In the genomic region with DNA sequence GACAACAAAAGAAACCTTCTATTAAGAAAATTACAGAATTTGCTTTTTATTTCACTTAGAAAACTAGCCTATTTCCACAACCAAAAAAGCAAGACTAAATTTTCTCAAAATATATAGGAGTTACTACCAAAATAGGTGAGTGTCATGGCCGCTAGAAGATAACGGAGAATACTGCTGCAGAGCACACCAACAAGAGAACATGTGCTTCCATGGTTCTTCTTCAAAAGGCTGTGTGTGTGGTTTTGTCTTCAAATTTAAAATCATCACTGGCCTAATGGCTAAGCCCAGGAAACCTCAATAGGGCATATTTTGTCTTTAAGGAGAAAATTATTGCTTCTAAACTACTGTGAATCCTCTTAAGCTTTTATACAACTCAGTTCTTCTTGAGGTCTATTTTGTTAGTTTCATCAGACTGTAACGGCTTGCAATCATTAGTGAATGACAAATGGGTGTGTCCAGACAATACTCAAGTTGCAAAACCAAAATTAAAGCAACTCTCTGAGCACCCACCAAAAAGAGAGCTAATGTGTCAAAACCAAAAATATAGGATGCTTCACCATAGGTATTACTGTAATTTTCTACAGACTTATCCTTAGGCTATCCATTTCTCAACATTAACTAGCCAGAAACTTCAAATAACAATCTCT, we compare ENCODE assay signal across 1 cellular context.
TF ChIP-seq lines count a peak whose summit lies in the region.

No MANE protein-coding gene starts in this region.

TF ChIP-seq in K562, 482 proteins besides CTCF, POLR2A, EP300 and RAD21:
- TF ChIP-seq MIER1 (IDR thresholded peaks at IDR 0.05; ENCODE audit: low read depth) (no peak), RBFOX2 (IDR thresholded peaks at IDR 0.05; ENCODE audit: low read depth, low read length) (peak; percentile 32)
